In the genomic region with DNA sequence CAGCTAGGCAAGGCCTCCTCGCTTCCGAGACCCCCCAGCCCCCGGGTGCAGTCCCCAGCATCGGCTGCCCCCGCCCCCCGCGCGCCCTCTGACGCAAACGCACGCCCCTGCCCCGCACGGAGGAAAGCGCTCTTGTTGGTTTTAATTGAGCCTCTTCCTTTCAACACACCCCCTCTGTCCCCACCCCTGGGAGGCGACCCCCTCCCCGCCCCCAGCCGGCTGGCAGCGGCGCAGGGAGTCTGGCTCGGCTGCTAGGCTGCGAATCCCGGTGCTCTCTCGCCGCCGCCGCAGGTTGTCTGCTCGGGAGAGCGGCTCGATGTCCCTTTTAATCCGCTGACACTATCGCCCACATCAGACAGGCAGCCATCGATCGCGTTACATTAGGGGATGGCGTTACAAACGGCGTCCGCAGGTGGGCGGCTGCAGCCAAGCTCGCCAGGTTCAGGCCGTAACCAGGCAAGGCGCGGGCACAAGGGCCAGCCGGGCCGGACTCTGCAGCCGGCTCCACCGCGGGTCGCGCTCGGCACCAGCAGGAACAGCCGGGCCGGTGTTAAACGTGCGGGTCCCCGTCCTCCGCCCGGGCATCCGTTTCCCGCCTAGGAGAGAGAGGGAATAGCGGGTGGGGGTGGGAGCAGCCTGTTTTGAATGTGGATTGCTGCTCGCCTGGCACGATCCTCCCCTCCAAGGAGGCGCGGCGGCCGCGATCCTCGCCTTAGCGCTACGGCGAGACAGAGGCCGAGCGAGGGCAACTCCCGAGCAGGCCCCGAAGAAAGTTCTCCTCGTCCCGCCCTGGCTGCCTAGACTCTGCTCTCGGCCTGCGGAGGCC, we compare ENCODE assay signal across 8 cellular contexts. TPM values are rescaled to one million over a fixed set of nuclear protein-coding genes. Genes with fewer than 3 reads are reported as not detected.
DNase-seq lines count a peak whose midpoint lies in the region; ATAC-seq and TF ChIP-seq lines count a peak whose summit lies in the region.

No MANE protein-coding gene starts in this region.

- peak overlapping the region; percentile 61 for H3K56ac ChIP-seq in mesendoderm (ENCODE audit: low read length)

- TF ChIP-seq CTCF in PC-3 (conservative IDR thresholded peaks at IDR 0.05; ENCODE audit: low read depth, low read length) (no peak), dorsolateral prefrontal cortex (IDR thresholded peaks at IDR 0.05 in 54 of 56, conservative IDR thresholded peaks at IDR 0.05 in 2 of 56; ENCODE audit: low read depth in 1 of 56, partially characterized antibody in 56 of 56) (no peak), vagina (IDR thresholded peaks at IDR 0.05) (no peak)

- peaks cover 75% of the 10 kb centered on the region for H3K79me2 ChIP-seq in PC-3 (ENCODE audit: low read length)
- no peaks in the 10 kb centered on the region for H3K79me2 ChIP-seq in mesendoderm (ENCODE audit: control insufficient read depth, insufficient read depth, low read length)

- CTCF ChIA-PET in PC-3 (lab: Charles Lee), result no interaction called here

- peak overlapping the region; percentile 91 for H3K4me2 ChIP-seq in PC-3 (ENCODE audit: low read length)
- peak overlapping the region; percentile 67 for H3K4me2 ChIP-seq in mesendoderm (ENCODE audit: low read length)

- H3K4me3 ChIP-seq in PC-3 (ENCODE audit: low read length) (peak overlapping the region; percentile 86), dorsolateral prefrontal cortex (peak overlapping the region; percentile 54 to 90 (median 77)), mesendoderm (ENCODE audit: low read length) (no peak overlapping the region), vagina (peak overlapping the region; percentile 59 to 82)

- no peak overlapping the region for H4K5ac ChIP-seq in mesendoderm (ENCODE audit: low read length)

- H3K36me3 ChIP-seq in PC-3 (ENCODE audit: low read depth, low read length) (peaks cover 7% of the 10 kb centered on the region; the same call in 1 of the 2 replicates), mesendoderm (ENCODE audit: control insufficient read depth, insufficient read depth, low read length) (no peaks in the 10 kb centered on the region), vagina (no peaks in the 10 kb centered on the region)

- no peaks in the 10 kb centered on the region for H3F3A ChIP-seq in PC-3 (ENCODE audit: low read length, unreplicated experiment)

- no TSS peak for BruUV-seq in PC-3 (replicated peaks; lab: Mats Ljungman, UMichigan)

- TF ChIP-seq POLR2A in vagina (IDR thresholded peaks at IDR 0.05), result no peak

- ATAC-seq in PC-3, result peak; percentile 0
- no peak for ATAC-seq in HG03342 (IDR thresholded peaks at IDR 0.05; ENCODE audit: unreplicated experiment)
- ATAC-seq in GM21723 (IDR thresholded peaks at IDR 0.05; ENCODE audit: unreplicated experiment), result no peak

- no CpG with 5 or more reads among the region's 80 CpGs for WGBS in mesendoderm (ENCODE audit: extremely low coverage, insufficient coverage, low lambda C conversion rate)

- peak overlapping the region; percentile 85 for H2AFZ ChIP-seq in PC-3 (ENCODE audit: low read length)

- H3K4ac ChIP-seq in mesendoderm (ENCODE audit: low read depth, low read length), result no peak overlapping the region

- peak overlapping the region; percentile 70 for H3K27ac ChIP-seq in PC-3 (ENCODE audit: low read length)
- peak overlapping the region; percentile 39 to 100 (median 95) for H3K27ac ChIP-seq in dorsolateral prefrontal cortex
- no peak overlapping the region for H3K27ac ChIP-seq in mesendoderm (ENCODE audit: low read depth, low read length)
- H3K27ac ChIP-seq in vagina, result peak overlapping the region; percentile 89

- H3K4me1 ChIP-seq in PC-3 (ENCODE audit: insufficient read depth, low read length) (peaks cover 27% of the 10 kb centered on the region), mesendoderm (ENCODE audit: control insufficient read depth, low read depth, low read length) (no peaks in the 10 kb centered on the region), vagina (peaks cover 37% of the 10 kb centered on the region)

- H3K23ac ChIP-seq in mesendoderm (ENCODE audit: low read length), result no peak overlapping the region

- H3K27me3 ChIP-seq in PC-3 (ENCODE audit: low read length) (no peaks in the 10 kb centered on the region), dorsolateral prefrontal cortex (peaks cover 0 to 6% (median 0%) of the 10 kb centered on the region in 45 donors), mesendoderm (ENCODE audit: insufficient read depth, low read length, poor library complexity) (peaks cover 41% of the 10 kb centered on the region), vagina (no peaks in the 10 kb centered on the region)

- H2BK15ac ChIP-seq in mesendoderm (replicated peaks; ENCODE audit: low read depth), result no peak overlapping the region

- DNase-seq in NCI-H1417 (lab: John Stamatoyannopoulos, UW) (peak; percentile 50 to 78 (median 78)), NCI-H1417 treated with DMSO at 0.1 percent for 48 hours (lab: John Stamatoyannopoulos, UW) (no peak), PC-3 (peak; percentile 51), dorsolateral prefrontal cortex (peak in 1 of 10 donors; percentile 45), mesendoderm (peak; percentile 69), vagina (ENCODE audit: extremely low spot score in 2 of 2) (peak in 1 of 2 donors; percentile 89)

- H3K9me2 ChIP-seq in PC-3 (replicated peaks; ENCODE audit: low read length), result no peaks in the 10 kb centered on the region

- intact Hi-C loops in PC-3 (cut with micrococcal nuclease) (loop anchor here (2.0 to 10.0 kb wide), 10 partner anchors 62 to 1672 kb away; no protein-coding TSS in a partner anchor), dorsolateral prefrontal cortex (cut with DNase I) (loop anchor here (5.0 to 10.0 kb wide), 7 partner anchors 43 to 895 kb away; no protein-coding TSS in a partner anchor), vagina (cut with DNase I) (loop anchor here (10.0 kb wide), 2 partner anchors 225 to 335 kb away; no protein-coding TSS in a partner anchor)

- H3K9me3 ChIP-seq in PC-3 (ENCODE audit: low read length) (no peaks in the 10 kb centered on the region), vagina (no peaks in the 10 kb centered on the region)

- no peak overlapping the region for H2BK120ac ChIP-seq in mesendoderm (ENCODE audit: low read depth, low read length)

- H2AK5ac ChIP-seq in mesendoderm (ENCODE audit: low read length), result no peak overlapping the region

- peak overlapping the region; percentile 89 for H3K9ac ChIP-seq in PC-3 (ENCODE audit: low read length)
- H3K9ac ChIP-seq in mesendoderm (ENCODE audit: low read length), result peak overlapping the region; percentile 33

- no peak overlapping the region for H4K8ac ChIP-seq in mesendoderm (ENCODE audit: low read depth, low read length)

- no peak overlapping the region for H2BK5ac ChIP-seq in mesendoderm (ENCODE audit: low read length)

- POLR2A ChIA-PET in PC-3 (lab: Charles Lee; ENCODE audit: unreplicated experiment), result interaction anchor here (0.5 kb wide), 1 partner anchor 343 kb away, joined by 3 read pairs; no protein-coding TSS in a partner anchor

- no peaks in the 10 kb centered on the region for H3K79me1 ChIP-seq in mesendoderm (ENCODE audit: low read length)

- H3K18ac ChIP-seq in mesendoderm (ENCODE audit: low read length), result no peak overlapping the region

- no peaks in the 10 kb centered on the region for H4K20me1 ChIP-seq in PC-3 (ENCODE audit: low read length)

RNA-seq across cellular contexts. Expression of gene NR2F1-AS1, which starts 1.2 kb away (rescaled TPM):
- total RNA-seq in PC-3 (2014; rRNA removed) (24.1 and 28.8 TPM in 2 replicates), dorsolateral prefrontal cortex (100 to 1,000 TPM in 43 of 120 experiments, 10 to 100 TPM in 77; 42.2 to 125 (median 96.4) TPM), vagina (22.3 TPM)
- 0.53 TPM for polyA plus RNA-seq in mesendoderm (2013, experiment 1 of 2)
- 0.66 TPM for polyA plus RNA-seq in mesendoderm (2013, experiment 2 of 2)

RNA-seq across cellular contexts. Expression of gene NR2F1, which starts 3.2 kb away (rescaled TPM):
- total RNA-seq in PC-3 (2014; rRNA removed), result 88.4 and 118 TPM in 2 replicates
- total RNA-seq in dorsolateral prefrontal cortex, result 100 to 1,000 TPM in 56 of 120 experiments, 10 to 100 TPM in 64; 46.1 to 145 (median 98.5) TPM
- polyA plus RNA-seq in mesendoderm (2013, experiment 1 of 2), result not detected
- not detected for polyA plus RNA-seq in mesendoderm (2013, experiment 2 of 2)
- total RNA-seq in vagina, result 97.2 TPM
